In genomic region chr9:93962041-93962440, GRCh38 we compare ENCODE assay signal across 13 cellular contexts. TPM values are rescaled to one million over a fixed set of nuclear protein-coding genes. Genes with fewer than 3 reads are reported as not detected.
DNase-seq lines count a peak whose midpoint lies in the region; TF ChIP-seq lines count a peak whose summit lies in the region.
"Had no signal": no experiment of that assay in that cellular context is flagged by ENCODE, and none has a peak within 500 bp of the region (broad histone marks: within the 10 kb centered on the region; RNA-seq: fewer than 3 reads in every experiment).

No MANE protein-coding gene starts in this region.

- H3K27me3 ChIP-seq in GM23248 (replicated peaks; ENCODE audit: insufficient read depth) = peaks cover 40% of the 10 kb centered on the region
- peaks cover 49% of the 10 kb centered on the region for H3K27me3 ChIP-seq in smooth muscle cell (ENCODE audit: low read depth)
- H3K27me3 ChIP-seq: SJSA1 had no signal

- no peak overlapping the region for H3K9ac ChIP-seq in GM23248
- no peak overlapping the region for H3K9ac ChIP-seq in smooth muscle cell (ENCODE audit: low read depth)

- peaks cover 11% of the 10 kb centered on the region; the same call in 1 of the 2 replicates for H3F3A ChIP-seq in GM23248 (ENCODE audit: insufficient read depth)
- H3F3A ChIP-seq in smooth muscle cell (ENCODE audit: low read depth) = peaks cover 5% of the 10 kb centered on the region

- DNase-seq in DMS53 (lab: John Stamatoyannopoulos, UW) = peak; percentile 63
- peak; percentile 39 for DNase-seq in GM23248
- no peak for DNase-seq in endothelial cell (ENCODE audit: low spot score)
- no peak for DNase-seq in smooth muscle cell (lab: John Stamatoyannopoulos, UW; ENCODE audit: unreplicated experiment)
- no peak for DNase-seq in activated T-helper 2 cell treated with anti-CD3 and anti-CD28 coated beads, Interferon-gamma antibody, Interleukin-2, Interleukin-4, amounts not matched to agents 10 μg/mL and 5 μg/mL and 100 μg/mL, durations not matched to agents 14 hours and 24 hours and 36 hours (ENCODE audit: low spot score)
- no peak for DNase-seq in cortex of kidney (lab: John Stamatoyannopoulos, UW)
- DNase-seq in GOT3 (lab: John Stamatoyannopoulos, UW) = no peak
- DNase-seq: DMS79, NCI-H1417 treated with DMSO at 0.1 percent for 48 hours, NCI-H1930 had no signal

- H3K27ac ChIP-seq in GM23248 = no peak overlapping the region
- no peak overlapping the region for H3K27ac ChIP-seq in smooth muscle cell (ENCODE audit: low read depth)
- H3K27ac ChIP-seq: SJSA1 had no signal

- no peaks in the 10 kb centered on the region for H3K9me3 ChIP-seq in GM23248 (ENCODE audit: low read depth)
- no peaks in the 10 kb centered on the region for H3K9me3 ChIP-seq in smooth muscle cell (replicated peaks; ENCODE audit: low read depth)
- H3K9me3 ChIP-seq: SJSA1 had no signal

- WGBS in GM23248 (ENCODE audit: low coverage in 1 of 2, low lambda C conversion rate in 2 of 2, missing lambda C conversion rate in 2 of 2), 2 experiments = 42 to 62% methylated on average over 1 of the region's 1 CpG
- WGBS in smooth muscle cell (ENCODE audit: low lambda C conversion rate) = 68% methylated on average over 1 of the region's 1 CpG

- no peak overlapping the region for H3K4me2 ChIP-seq in GM23248 (ENCODE audit: unreplicated experiment)
- peak overlapping the region; percentile 18 for H3K4me2 ChIP-seq in smooth muscle cell

- no peak overlapping the region for H3K27ac Mint-ChIP-seq in endothelial cell (ENCODE audit: unreplicated experiment)
- no peak overlapping the region for H3K27ac Mint-ChIP-seq in activated T-helper 2 cell treated with anti-CD3 and anti-CD28 coated beads, Interferon-gamma antibody, Interleukin-2, Interleukin-4, amounts not matched to agents 10 μg/mL and 5 μg/mL and 100 μg/mL, durations not matched to agents 14 hours and 24 hours and 36 hours
- H3K27ac Mint-ChIP-seq: CD4-positive, alpha-beta T cell had no signal

- H3K4me1 Mint-ChIP-seq in endothelial cell (ENCODE audit: unreplicated experiment) = peaks cover 7% of the 10 kb centered on the region
- H3K4me1 Mint-ChIP-seq in activated T-helper 2 cell treated with anti-CD3 and anti-CD28 coated beads, Interferon-gamma antibody, Interleukin-2, Interleukin-4, amounts not matched to agents 10 μg/mL and 5 μg/mL and 100 μg/mL, durations not matched to agents 14 hours and 24 hours and 36 hours (ENCODE audit: low read depth) = peaks cover 27% of the 10 kb centered on the region

- H3K36me3 ChIP-seq in GM23248 (ENCODE audit: low read depth) (no peaks in the 10 kb centered on the region), smooth muscle cell (ENCODE audit: low read depth) (no peaks in the 10 kb centered on the region)
- H3K36me3 ChIP-seq: SJSA1 had no signal

- no peaks in the 10 kb centered on the region for H3K9me3 Mint-ChIP-seq in endothelial cell (ENCODE audit: unreplicated experiment)
- H3K9me3 Mint-ChIP-seq in activated T-helper 2 cell treated with anti-CD3 and anti-CD28 coated beads, Interferon-gamma antibody, Interleukin-2, Interleukin-4, amounts not matched to agents 10 μg/mL and 5 μg/mL and 100 μg/mL, durations not matched to agents 14 hours and 24 hours and 36 hours = no peaks in the 10 kb centered on the region
- H3K9me3 Mint-ChIP-seq: CD4-positive, alpha-beta T cell had no signal

- in situ Hi-C loops in GM23248 (cut with MboI) = loop anchor here (10.0 kb wide), 1 partner anchor 277 kb away; no protein-coding TSS in a partner anchor

- H3K4me1 ChIP-seq in GM23248 (ENCODE audit: insufficient read depth) = peaks cover 6% of the 10 kb centered on the region; the same call in 1 of the 2 replicates
- H3K4me1 ChIP-seq in smooth muscle cell (ENCODE audit: low read depth) = peaks cover 16% of the 10 kb centered on the region
- H3K4me1 ChIP-seq: SJSA1 had no signal

- H2AFZ ChIP-seq in GM23248 (no peak overlapping the region), smooth muscle cell (ENCODE audit: low read depth) (no peak overlapping the region)

- intact Hi-C loops in activated T-helper 2 cell treated with anti-CD3 and anti-CD28 coated beads, Interferon-gamma antibody, Interleukin-2, Interleukin-4, amounts not matched to agents 10 μg/mL and 5 μg/mL and 100 μg/mL, durations not matched to agents 14 hours and 24 hours and 36 hours (cut with micrococcal nuclease) = loop anchor here (2.0 to 10.0 kb wide), 2 partner anchors 135 to 807 kb away; no protein-coding TSS in a partner anchor

- TF ChIP-seq CTCF in endothelial cell (IDR thresholded peaks at IDR 0.05; ENCODE audit: unreplicated experiment) = no peak
- no peak for TF ChIP-seq CTCF in smooth muscle cell (IDR thresholded peaks at IDR 0.05; ENCODE audit: borderline replicate concordance, insufficient read depth, poor library complexity, severe bottlenecking)

- H3K27me3 Mint-ChIP-seq in endothelial cell (ENCODE audit: unreplicated experiment) = peaks cover 18% of the 10 kb centered on the region
- H3K27me3 Mint-ChIP-seq in activated T-helper 2 cell treated with anti-CD3 and anti-CD28 coated beads, Interferon-gamma antibody, Interleukin-2, Interleukin-4, amounts not matched to agents 10 μg/mL and 5 μg/mL and 100 μg/mL, durations not matched to agents 14 hours and 24 hours and 36 hours (ENCODE audit: low read depth) = peaks cover 47% of the 10 kb centered on the region

- H3K9me2 ChIP-seq in GM23248 (ENCODE audit: insufficient read depth) = no peaks in the 10 kb centered on the region

- H4K20me1 ChIP-seq in GM23248 (ENCODE audit: insufficient read depth) (no peaks in the 10 kb centered on the region), smooth muscle cell (ENCODE audit: low read depth) (no peaks in the 10 kb centered on the region)

- H3K4me3 Mint-ChIP-seq in endothelial cell (ENCODE audit: unreplicated experiment) = peak overlapping the region; percentile 21
- H3K4me3 Mint-ChIP-seq in activated T-helper 2 cell treated with anti-CD3 and anti-CD28 coated beads, Interferon-gamma antibody, Interleukin-2, Interleukin-4, amounts not matched to agents 10 μg/mL and 5 μg/mL and 100 μg/mL, durations not matched to agents 14 hours and 24 hours and 36 hours (ENCODE audit: low read depth) = no peak overlapping the region
- H3K4me3 Mint-ChIP-seq: CD4-positive, alpha-beta T cell had no signal

- H3K79me2 ChIP-seq in GM23248 (ENCODE audit: insufficient read depth) (no peaks in the 10 kb centered on the region), smooth muscle cell (ENCODE audit: low read depth) (no peaks in the 10 kb centered on the region)

- H3K4me3 ChIP-seq in GM23248 (no peak overlapping the region), smooth muscle cell (no peak overlapping the region)
- H3K4me3 ChIP-seq: K562, SJSA1 had no signal

- peaks cover 3% of the 10 kb centered on the region for H3K36me3 Mint-ChIP-seq in endothelial cell (ENCODE audit: low read depth, unreplicated experiment)
- peaks cover 5% of the 10 kb centered on the region for H3K36me3 Mint-ChIP-seq in activated T-helper 2 cell treated with anti-CD3 and anti-CD28 coated beads, Interferon-gamma antibody, Interleukin-2, Interleukin-4, amounts not matched to agents 10 μg/mL and 5 μg/mL and 100 μg/mL, durations not matched to agents 14 hours and 24 hours and 36 hours (ENCODE audit: low read depth)

RNA-seq across cellular contexts. Expression of gene BARX1, which starts 6.9 kb away (rescaled TPM):
- total RNA-seq in GM23248 (2014; rRNA removed; shearing (Covaris generic)) = not detected in 2 replicates
- not detected in 2 replicates for polyA plus RNA-seq in GM23248 (2016; fragmentation: Nextera tagmentation; extraction: Ambion mirVana)
- total RNA-seq in endothelial cell (ENCODE audit: unreplicated experiment) = 0.51 TPM
- total RNA-seq in smooth muscle cell = 3.2 and 6.1 TPM in 2 replicates
- 6.1 and 11.5 TPM in 2 replicates for polyA plus RNA-seq in smooth muscle cell
- total RNA-seq in activated T-helper 2 cell treated with anti-CD3 and anti-CD28 coated beads, Interferon-gamma antibody, Interleukin-2, Interleukin-4, amounts not matched to agents 10 μg/mL and 5 μg/mL and 100 μg/mL, durations not matched to agents 14 hours and 24 hours and 36 hours = 0.52 and 0.83 TPM in 2 replicates
- total RNA-seq: SJSA1 had no signal
- polyA plus RNA-seq: K562 had no signal

Comparison
In these comparisons a context has a peak if more than half of its experiments do, and no peak if none do; other contexts are left out.
1. DNase-seq: peak in DMS53 (single experiment) and GM23248 (single experiment); none in endothelial cell (single experiment), smooth muscle cell (single experiment), activated T-helper 2 cell treated with anti-CD3 and anti-CD28 coated beads, Interferon-gamma antibody, Interleukin-2, Interleukin-4, amounts not matched to agents 10 μg/mL and 5 μg/mL and 100 μg/mL, durations not matched to agents 14 hours and 24 hours and 36 hours (single experiment), cortex of kidney (single experiment) and GOT3 (single experiment).